ENCODE assay signal across 11 cellular contexts in genomic region chr16:23362460-23363317, GRCh38.
DNase-seq lines count a peak whose midpoint lies in the region; ATAC-seq and TF ChIP-seq lines count a peak whose summit lies in the region.
"Had no signal": no experiment of that assay in that cellular context is flagged by ENCODE, and none has a peak within 500 bp of the region (broad histone marks: within the 10 kb centered on the region; RNA-seq: fewer than 3 reads in every experiment).

No MANE protein-coding gene starts in this region.

- H3K36me3 Mint-ChIP-seq in chondrocyte (ENCODE audit: low read depth): no peaks in the 10 kb centered on the region

- H3K27me3 Mint-ChIP-seq in chondrocyte (ENCODE audit: low read depth): peaks cover 8% of the 10 kb centered on the region

- ATAC-seq in lung (ENCODE audit: insufficient read depth, low FRiP score) (peak; percentile 78), HG02938 (IDR thresholded peaks at IDR 0.05; ENCODE audit: unreplicated experiment) (no peak)

- TF ChIP-seq POLR2A in vagina (IDR thresholded peaks at IDR 0.05): no peak

- H3K4me3 Mint-ChIP-seq in chondrocyte (ENCODE audit: unreplicated experiment): no peak overlapping the region

- H3K27me3 ChIP-seq in lung (ENCODE audit: control insufficient read depth, insufficient read depth): no peaks in the 10 kb centered on the region
- H3K27me3 ChIP-seq in vagina: no peaks in the 10 kb centered on the region

- 49 to 68% methylated on average over 11 of the region's 11 CpGs for WGBS in lung, 2 donors

- H3K4me1 Mint-ChIP-seq in chondrocyte (ENCODE audit: low read depth): no peaks in the 10 kb centered on the region

- H3K9me3 ChIP-seq in lung (ENCODE audit: control insufficient read depth in 2 of 2, insufficient read depth in 1 of 2, low read length in 1 of 2) (no peaks in the 10 kb centered on the region), vagina (no peaks in the 10 kb centered on the region)
- H3K9me3 ChIP-seq: thoracic aorta had no signal

- no peaks in the 10 kb centered on the region for H3K9me3 Mint-ChIP-seq in chondrocyte (ENCODE audit: low read depth)

- TF ChIP-seq CTCF in chondrocyte (IDR thresholded peaks at IDR 0.05): no peak
- TF ChIP-seq CTCF in lung (IDR thresholded peaks at IDR 0.05; ENCODE audit: control extremely low read depth, extremely low read depth): no peak
- no peak for TF ChIP-seq CTCF in vagina (IDR thresholded peaks at IDR 0.05)

- H3K4me1 ChIP-seq in lung (ENCODE audit: control insufficient read depth in 2 of 2, insufficient read depth in 2 of 2, low read length in 2 of 2) (peaks cover 0 to 7% of the 10 kb centered on the region in 2 donors), vagina (no peaks in the 10 kb centered on the region)

- no peak overlapping the region for H3K4me3 ChIP-seq in lung
- no peak overlapping the region for H3K4me3 ChIP-seq in vagina
- H3K4me3 ChIP-seq: thoracic aorta had no signal

- DNase-seq in NCI-H2107 treated with DMSO at 0.1 percent for 48 hours (lab: John Stamatoyannopoulos, UW; ENCODE audit: unreplicated experiment): peak; percentile 39
- DNase-seq in NCI-H2107 (lab: John Stamatoyannopoulos, UW): no peak
- DNase-seq in chondrocyte (ENCODE audit: low spot score): peak; percentile 58
- peak; percentile 89 for DNase-seq in lung (ENCODE audit: low spot score)
- no peak for DNase-seq in vagina (ENCODE audit: extremely low spot score in 2 of 2)
- no peak for DNase-seq in activated T-cell treated with anti-CD3 and anti-CD28 coated beads, Interleukin-2, amount 50 U/mL, for 48 hours
- no peak for DNase-seq in medulla oblongata (ENCODE audit: extremely low spot score)
- DNase-seq: activated CD8-positive, alpha-beta memory T cell treated with anti-CD3 and anti-CD28 coated beads for 24 hours; midbrain had no signal

- H3K27ac Mint-ChIP-seq in chondrocyte (ENCODE audit: unreplicated experiment): no peak overlapping the region

- H3K27ac ChIP-seq in lung (ENCODE audit: low read depth in 1 of 2, low read length in 1 of 2) (peak overlapping the region in 1 of 2 donors; percentile 90), vagina (peak overlapping the region; percentile 45)
- H3K27ac ChIP-seq: thoracic aorta had no signal

- intact Hi-C loops in vagina (cut with DNase I): no loop called here

- H3K36me3 ChIP-seq in lung (ENCODE audit: control insufficient read depth in 2 of 2, insufficient read depth in 2 of 2, low read length in 2 of 2): no peaks in the 10 kb centered on the region
- no peaks in the 10 kb centered on the region for H3K36me3 ChIP-seq in vagina
- H3K36me3 ChIP-seq: thoracic aorta had no signal

Comparison
In these comparisons a context has a peak if more than half of its experiments do, and no peak if none do; other contexts are left out.
1. DNase-seq: peak in NCI-H2107 treated with DMSO at 0.1 percent for 48 hours (single experiment), chondrocyte (single experiment) and lung (single experiment); none in NCI-H2107 (single experiment), vagina (0 of 2), activated T-cell treated with anti-CD3 and anti-CD28 coated beads, Interleukin-2, amount 50 U/mL, for 48 hours (0 of 2) and medulla oblongata (single experiment).